20 cellular contexts compared by ENCODE assay signal in genomic region chr12:56154818-56155217, GRCh38. TPM values are rescaled to one million over a fixed set of nuclear protein-coding genes. Genes with fewer than 3 reads are reported as not detected.
A peak's percentile ranks its signal among the peaks of the same experiment; 100 is the strongest.
DNase-seq lines count a peak whose midpoint lies in the region; ATAC-seq, FAIRE-seq and TF ChIP-seq lines count a peak whose summit lies in the region.
"Had no signal": no experiment of that assay in that cellular context is flagged by ENCODE, and none has a peak within 500 bp of the region (broad histone marks: within the 10 kb centered on the region; RNA-seq: fewer than 3 reads in every experiment).

No MANE protein-coding gene starts in this region.

- peaks cover 32% of the 10 kb centered on the region for H3K79me2 ChIP-seq in HepG2 (ENCODE audit: insufficient read depth, low read length)

- H4K20me1 ChIP-seq in HepG2 (ENCODE audit: insufficient read depth, low read length) = peaks cover 8% of the 10 kb centered on the region; the same call in 1 of the 2 replicates

- peaks cover 51% of the 10 kb centered on the region for H3K4me1 ChIP-seq in HepG2 (ENCODE audit: insufficient read depth, low read length)
- peaks cover 4 to 41% (median 27%) of the 10 kb centered on the region in 12 donors for H3K4me1 ChIP-seq in heart left ventricle

- no peak for DNase-seq in activated naive CD4-positive, alpha-beta T cell treated with anti-CD3 and anti-CD28 coated beads, Interleukin-2, amount 10 ng/mL, durations not matched to agents 7 days and 5 days
- no peak for DNase-seq in activated naive CD4-positive, alpha-beta T cell treated with Interleukin-2 at 50 U/mL for 16 hours
- DNase-seq in T-cell = no peak
- DNase-seq in HepG2 (ENCODE audit: low spot score) = no peak
- no peak for DNase-seq in stimulated activated effector memory CD8-positive, alpha-beta T cell treated with anti-CD3 and anti-CD28 coated beads, Interleukin-12 subunit alpha, Interleukin-12 subunit beta, amount 100 ng/mL, for 72 hours (ENCODE audit: low spot score in 2 of 2)
- DNase-seq in NCI-H2029 treated with DMSO at 0.1 percent for 48 hours (lab: John Stamatoyannopoulos, UW) = no peak
- DNase-seq in activated gamma-delta T cell (lab: John Stamatoyannopoulos, UW) = no peak
- DNase-seq in heart left ventricle = no peak
- DNase-seq: activated CD4-positive, alpha-beta T cell treated with anti-CD3 and anti-CD28 coated beads, Interleukin-2, amount 50 U/mL, for 48 hours; activated T-cell treated with anti-CD3 and anti-CD28 coated beads, Interleukin-2, amount 50 U/mL, for 48 hours; DMS79 treated with DMSO at 0.1 percent for 48 hours; HFFc6; KBM-7; NCI-H1930; NCI-H446; nucleus accumbens; retina; SW 1271 had no signal

- H3K27ac Mint-ChIP-seq in activated naive CD4-positive, alpha-beta T cell treated with anti-CD3 and anti-CD28 coated beads, Interleukin-2, amount 10 ng/mL, durations not matched to agents 7 days and 5 days = no peak overlapping the region
- no peak overlapping the region for H3K27ac Mint-ChIP-seq in T-cell
- peak overlapping the region; percentile 98 for H3K27ac Mint-ChIP-seq in stimulated activated effector memory CD8-positive, alpha-beta T cell treated with anti-CD3 and anti-CD28 coated beads, Interleukin-12 subunit alpha, Interleukin-12 subunit beta, amount 100 ng/mL, for 72 hours

- H3K9me3 Mint-ChIP-seq in activated naive CD4-positive, alpha-beta T cell treated with anti-CD3 and anti-CD28 coated beads, Interleukin-2, amount 10 ng/mL, durations not matched to agents 7 days and 5 days = no peaks in the 10 kb centered on the region
- H3K9me3 Mint-ChIP-seq in T-cell = no peaks in the 10 kb centered on the region
- no peaks in the 10 kb centered on the region for H3K9me3 Mint-ChIP-seq in stimulated activated effector memory CD8-positive, alpha-beta T cell treated with anti-CD3 and anti-CD28 coated beads, Interleukin-12 subunit alpha, Interleukin-12 subunit beta, amount 100 ng/mL, for 72 hours

- peak overlapping the region; percentile 40 for H3K4me3 Mint-ChIP-seq in activated naive CD4-positive, alpha-beta T cell treated with anti-CD3 and anti-CD28 coated beads, Interleukin-2, amount 10 ng/mL, durations not matched to agents 7 days and 5 days
- peak overlapping the region in 2 of 3 donors; percentile 18 to 97 for H3K4me3 Mint-ChIP-seq in T-cell
- H3K4me3 Mint-ChIP-seq in stimulated activated effector memory CD8-positive, alpha-beta T cell treated with anti-CD3 and anti-CD28 coated beads, Interleukin-12 subunit alpha, Interleukin-12 subunit beta, amount 100 ng/mL, for 72 hours = no peak overlapping the region
- H3K4me3 Mint-ChIP-seq: HFFc6 had no signal

- BruUV-seq in HepG2 (replicated peaks; lab: Mats Ljungman, UMichigan) = no TSS peak

- TF ChIP-seq RAD21 in HepG2 (CRISPR knock-in tag; IDR thresholded peaks at IDR 0.05) = no peak

- no peak for TF ChIP-seq CTCF in HepG2 (CRISPR knock-in tag; IDR thresholded peaks at IDR 0.05)
- TF ChIP-seq CTCF in heart left ventricle (IDR thresholded peaks at IDR 0.05) = no peak

- H3K27me3 ChIP-seq in HepG2 (ENCODE audit: control insufficient read depth in 1 of 2, insufficient read depth in 2 of 2, low read length in 2 of 2) (no peaks in the 10 kb centered on the region; a peak in 1 of 5 replicates), heart left ventricle (no peaks in the 10 kb centered on the region)
- H3K27me3 ChIP-seq: gastroesophageal sphincter had no signal

- peaks cover 3 to 5% of the 10 kb centered on the region in 2 experiments for H3K36me3 ChIP-seq in HepG2 (replicated peaks in 1 of 2; ENCODE audit: control insufficient read depth in 1 of 2, insufficient read depth in 2 of 2, low read length in 2 of 2)
- peaks cover 0 to 10% (median 6%) of the 10 kb centered on the region in 9 donors for H3K36me3 ChIP-seq in heart left ventricle

- in situ Hi-C loops in HepG2 (cut with HindIII; ENCODE audit: extremely low pct_ligation_motif_present, low pct_unique_long_range_greater_than_20kb) = loop anchor here (5.0 kb wide), 1 partner anchor 33 kb away; no protein-coding TSS in a partner anchor

- no peak for FAIRE-seq in HepG2 (lab: Jason Lieb, UNC)

- no peak for TF ChIP-seq EP300 in HepG2 (IDR thresholded peaks at IDR 0.05; ENCODE audit: low read depth in 2 of 2, low read length in 2 of 2)
- TF ChIP-seq EP300 in HepG2 (CRISPR knock-in tag; IDR thresholded peaks at IDR 0.05; ENCODE audit: borderline replicate concordance) = no peak

- peaks cover 30% of the 10 kb centered on the region for H3K36me3 Mint-ChIP-seq in activated naive CD4-positive, alpha-beta T cell treated with anti-CD3 and anti-CD28 coated beads, Interleukin-2, amount 10 ng/mL, durations not matched to agents 7 days and 5 days
- H3K36me3 Mint-ChIP-seq in T-cell = peaks cover 16% of the 10 kb centered on the region
- peaks cover 82% of the 10 kb centered on the region for H3K36me3 Mint-ChIP-seq in stimulated activated effector memory CD8-positive, alpha-beta T cell treated with anti-CD3 and anti-CD28 coated beads, Interleukin-12 subunit alpha, Interleukin-12 subunit beta, amount 100 ng/mL, for 72 hours

- no peak for ATAC-seq in T-cell (replicated peaks in 1 of 4)
- ATAC-seq in HepG2 = no peak
- no peak for ATAC-seq in stimulated activated effector memory CD8-positive, alpha-beta T cell treated with anti-CD3 and anti-CD28 coated beads, Interleukin-12 subunit alpha, Interleukin-12 subunit beta, amount 100 ng/mL, for 72 hours
- no peak for ATAC-seq in heart left ventricle
- ATAC-seq: gastroesophageal sphincter, left colon had no signal

- H3K27me3 Mint-ChIP-seq in activated naive CD4-positive, alpha-beta T cell treated with anti-CD3 and anti-CD28 coated beads, Interleukin-2, amount 10 ng/mL, durations not matched to agents 7 days and 5 days = no peaks in the 10 kb centered on the region
- no peaks in the 10 kb centered on the region for H3K27me3 Mint-ChIP-seq in T-cell

- H3K9me3 ChIP-seq in HepG2 (ENCODE audit: low read length) (no peaks in the 10 kb centered on the region), heart left ventricle (no peaks in the 10 kb centered on the region)
- H3K9me3 ChIP-seq: gastroesophageal sphincter had no signal

- H3K4me3 ChIP-seq in HepG2 (replicated peaks in 1 of 3; ENCODE audit: insufficient read depth in 1 of 3, low read depth in 2 of 3, low read length in 3 of 3) (no peak overlapping the region), heart left ventricle (no peak overlapping the region)
- H3K4me3 ChIP-seq: gastroesophageal sphincter had no signal

- CTCF ChIA-PET in activated naive CD4-positive, alpha-beta T cell treated with anti-CD3 and anti-CD28 coated beads, Interleukin-2, amount 10 ng/mL, durations not matched to agents 7 days and 5 days (lab: Charles Lee) = interaction anchor here (1.7 to 1.9 kb wide), 2 partner anchors 29 to 35 kb away, joined by 6 to 8 read pairs; no protein-coding TSS in a partner anchor
- CTCF ChIA-PET in T-cell (lab: Charles Lee) = interaction anchor here in 1 of 2 donors (0.6 to 1.1 kb wide), 2 partner anchors 27 to 32 kb away, joined by 3 to 4 read pairs; partner anchors contain the start of gene ESYT1
- CTCF ChIA-PET in HepG2 (lab: Yijun Ruan, JAX; ENCODE audit: low intra/inter-chr PET ratio, low total read pairs) = no interaction called here

- intact Hi-C loops in HepG2 (cut with micrococcal nuclease; ENCODE audit: unreplicated experiment) = loop anchor here (5.0 kb wide), 1 partner anchor 37 kb away; no protein-coding TSS in a partner anchor
- intact Hi-C loops in heart left ventricle (cut with DNase I) = loop anchor here in 4 of 10 donors (5.0 kb wide), 2 partner anchors 33 to 38 kb away; partner anchors contain the start of genes RPL41 (in 3 of the 4) and ZC3H10 (in 3 of the 4)

- no peak overlapping the region for H3K9ac ChIP-seq in HepG2 (ENCODE audit: insufficient read depth, low read depth, low read length)

- POLR2A ChIA-PET in T-cell (lab: Charles Lee) (interaction anchor here in 1 of 2 donors (0.5 to 0.7 kb wide), 2 partner anchors 58 to 492 kb away, joined by 3 to 4 read pairs; no protein-coding TSS in a partner anchor), HepG2 (lab: Yijun Ruan, JAX) (interaction anchor here (0.8 to 2.3 kb wide), 7 partner anchors 27 to 67 kb away, joined by 3 to 17 read pairs (median 4); partner anchors contain the start of genes ESYT1, PA2G4, RNF41 and SMARCC2)

- no peak overlapping the region for H3K4me2 ChIP-seq in HepG2 (ENCODE audit: low read depth, low read length)

- 92% methylated on average over 5 of the region's 5 CpGs for whole genome bisulfite sequencing in HepG2 (ENCODE audit: low lambda C conversion rate)
- WGBS in heart left ventricle, 4 donors = 90 to 94% (median 93%) methylated on average over 5 of the region's 5 CpGs

- H3K27ac ChIP-seq in HepG2 (ENCODE audit: extremely low read length, insufficient read depth, low read length) (no peak overlapping the region), heart left ventricle (no peak overlapping the region)
- H3K27ac ChIP-seq: gastroesophageal sphincter had no signal

- H3K4me1 Mint-ChIP-seq in activated naive CD4-positive, alpha-beta T cell treated with anti-CD3 and anti-CD28 coated beads, Interleukin-2, amount 10 ng/mL, durations not matched to agents 7 days and 5 days = peaks cover 59% of the 10 kb centered on the region
- H3K4me1 Mint-ChIP-seq in T-cell = peaks cover 44 to 67% (median 60%) of the 10 kb centered on the region in 3 donors
- peaks cover 77% of the 10 kb centered on the region for H3K4me1 Mint-ChIP-seq in stimulated activated effector memory CD8-positive, alpha-beta T cell treated with anti-CD3 and anti-CD28 coated beads, Interleukin-12 subunit alpha, Interleukin-12 subunit beta, amount 100 ng/mL, for 72 hours

- TF ChIP-seq POLR2A in HepG2 (IDR thresholded peaks at IDR 0.05; ENCODE audit: insufficient read depth in 1 of 2, low read depth in 2 of 2, low read length in 2 of 2) (no peak), heart left ventricle (IDR thresholded peaks at IDR 0.05) (no peak)

- no peak overlapping the region for H2AFZ ChIP-seq in HepG2 (ENCODE audit: low read length)

RNA-seq across cellular contexts. Expression of gene MYL6B, which starts 2.4 kb away (rescaled TPM):
- total RNA-seq in T-cell (10 to 100 TPM in 1 of 5 donors, 1 to 10 TPM in 4; 5.9 to 12.4 (median 7.7) TPM), HepG2 (2016; rRNA removed; fragmentation: Illumina TruSeq; extraction: Trizol) (75.7 and 76.5 TPM in 2 replicates), heart left ventricle (10 to 100 TPM; 30.1 to 55.2 (median 41.1) TPM)
- total RNA-seq in HepG2 (2016; cell fraction: cytosol; rRNA removed; fragmentation: Illumina TruSeq; extraction: Trizol; ENCODE audit: low read depth) = 325 and 392 TPM in 2 replicates
- 64.5 and 75.8 TPM in 2 replicates for total RNA-seq in HepG2 (2016; cell fraction: insoluble cytoplasmic fraction; rRNA removed; fragmentation: Illumina TruSeq; extraction: Trizol)
- total RNA-seq in HepG2 (2016; cell fraction: membrane; rRNA removed; fragmentation: Illumina TruSeq; extraction: Trizol) = 194 and 230 TPM in 2 replicates
- 25.1 and 31.8 TPM in 2 replicates for total RNA-seq in HepG2 (2016; cell fraction: nucleus; rRNA removed; fragmentation: Illumina TruSeq; extraction: Trizol)
- polyA plus RNA-seq in HepG2 (2011; rRNA removed) (81.4 and 88.7 TPM in 2 replicates), heart left ventricle (10 to 100 TPM; 27.5 to 65.9 TPM)
- polyA plus RNA-seq in HepG2 (2011; cell fraction: cytosol; rRNA removed) = 101 and 116 TPM in 2 replicates
- 53.0 and 71.7 TPM in 2 replicates for polyA plus RNA-seq in HepG2 (2011; cell fraction: nucleus; rRNA removed)
- polyA plus RNA-seq in HepG2 (2012) = 71.1 and 77.9 TPM in 2 replicates
- polyA plus RNA-seq in HepG2 (2016; cell fraction: cytosol; fragmentation: Illumina TruSeq; extraction: Trizol; ENCODE audit: low read depth) = 374 and 492 TPM in 2 replicates
- polyA plus RNA-seq in HepG2 (2016; cell fraction: insoluble cytoplasmic fraction; fragmentation: Illumina TruSeq; extraction: Trizol; ENCODE audit: low read depth) = 78.1 and 85.3 TPM in 2 replicates
- 220 and 254 TPM in 2 replicates for polyA plus RNA-seq in HepG2 (2016; cell fraction: membrane; fragmentation: Illumina TruSeq; extraction: Trizol; ENCODE audit: low read depth)
- polyA plus RNA-seq in HepG2 (2016; cell fraction: nucleus; fragmentation: Illumina TruSeq; extraction: Trizol; ENCODE audit: insufficient read depth, low read depth) = 77.1 and 86.6 TPM in 2 replicates
- polyA minus RNA-seq in HepG2 (2011; rRNA and poly(A)+ RNA removed; ENCODE audit: low replicate concordance) = 23.8 and 38.6 TPM in 2 replicates
- 16.8 and 20.3 TPM in 2 replicates for polyA minus RNA-seq in HepG2 (2011; cell fraction: cytosol; rRNA and poly(A)+ RNA removed)
- polyA minus RNA-seq in HepG2 (2011; cell fraction: nucleus; rRNA and poly(A)+ RNA removed) = 14.3 and 20.6 TPM in 2 replicates

RNA-seq across cellular contexts. Expression of gene MYL6, which starts 3.3 kb away (rescaled TPM):
- 100 to 1,000 TPM; 506 to 663 (median 569) TPM for total RNA-seq in T-cell
- total RNA-seq in HepG2 (2016; rRNA removed; fragmentation: Illumina TruSeq; extraction: Trizol) = 1,192 and 1,778 TPM in 2 replicates
- 428 and 482 TPM in 2 replicates for total RNA-seq in HepG2 (2016; cell fraction: cytosol; rRNA removed; fragmentation: Illumina TruSeq; extraction: Trizol; ENCODE audit: low read depth)
- total RNA-seq in HepG2 (2016; cell fraction: insoluble cytoplasmic fraction; rRNA removed; fragmentation: Illumina TruSeq; extraction: Trizol) = 1,256 and 1,894 TPM in 2 replicates
- 384 and 408 TPM in 2 replicates for total RNA-seq in HepG2 (2016; cell fraction: membrane; rRNA removed; fragmentation: Illumina TruSeq; extraction: Trizol)
- 421 and 427 TPM in 2 replicates for total RNA-seq in HepG2 (2016; cell fraction: nucleus; rRNA removed; fragmentation: Illumina TruSeq; extraction: Trizol)
- 983 and 1,127 TPM in 2 replicates for polyA plus RNA-seq in HepG2 (2011; rRNA removed)
- 1,443 and 1,577 TPM in 2 replicates for polyA plus RNA-seq in HepG2 (2011; cell fraction: cytosol; rRNA removed)
- 447 and 559 TPM in 2 replicates for polyA plus RNA-seq in HepG2 (2011; cell fraction: nucleus; rRNA removed)
- 597 and 749 TPM in 2 replicates for polyA plus RNA-seq in HepG2 (2012)
- 405 and 433 TPM in 2 replicates for polyA plus RNA-seq in HepG2 (2016; cell fraction: cytosol; fragmentation: Illumina TruSeq; extraction: Trizol; ENCODE audit: low read depth)
- polyA plus RNA-seq in HepG2 (2016; cell fraction: insoluble cytoplasmic fraction; fragmentation: Illumina TruSeq; extraction: Trizol; ENCODE audit: low read depth) = 1,500 and 1,664 TPM in 2 replicates
- 283 and 315 TPM in 2 replicates for polyA plus RNA-seq in HepG2 (2016; cell fraction: membrane; fragmentation: Illumina TruSeq; extraction: Trizol; ENCODE audit: low read depth)
- 579 and 630 TPM in 2 replicates for polyA plus RNA-seq in HepG2 (2016; cell fraction: nucleus; fragmentation: Illumina TruSeq; extraction: Trizol; ENCODE audit: insufficient read depth, low read depth)
- 230 and 730 TPM in 2 replicates for polyA minus RNA-seq in HepG2 (2011; rRNA and poly(A)+ RNA removed; ENCODE audit: low replicate concordance)
- 135 and 172 TPM in 2 replicates for polyA minus RNA-seq in HepG2 (2011; cell fraction: cytosol; rRNA and poly(A)+ RNA removed)
- polyA minus RNA-seq in HepG2 (2011; cell fraction: nucleus; rRNA and poly(A)+ RNA removed) = 220 and 358 TPM in 2 replicates
- 100 to 1,000 TPM; 355 to 949 (median 613) TPM for total RNA-seq in heart left ventricle
- 1,000 to 10,000 TPM in 1 of 2 donors, 100 to 1,000 TPM in 1; 745 to 1,383 TPM for polyA plus RNA-seq in heart left ventricle

RNA-seq across cellular contexts. Expression of gene ESYT1, which starts 26.8 kb away (rescaled TPM):
- 100 to 1,000 TPM; 181 to 298 (median 276) TPM for total RNA-seq in T-cell
- 30.1 and 66.9 TPM in 2 replicates for total RNA-seq in HepG2 (2016; rRNA removed; fragmentation: Illumina TruSeq; extraction: Trizol)
- 6.1 and 7.8 TPM in 2 replicates for total RNA-seq in HepG2 (2016; cell fraction: cytosol; rRNA removed; fragmentation: Illumina TruSeq; extraction: Trizol; ENCODE audit: low read depth)
- total RNA-seq in HepG2 (2016; cell fraction: insoluble cytoplasmic fraction; rRNA removed; fragmentation: Illumina TruSeq; extraction: Trizol) = 27.6 and 70.9 TPM in 2 replicates
- 12.4 and 14.5 TPM in 2 replicates for total RNA-seq in HepG2 (2016; cell fraction: membrane; rRNA removed; fragmentation: Illumina TruSeq; extraction: Trizol)
- total RNA-seq in HepG2 (2016; cell fraction: nucleus; rRNA removed; fragmentation: Illumina TruSeq; extraction: Trizol) = 74.2 and 79.4 TPM in 2 replicates
- 71.0 and 80.1 TPM in 2 replicates for polyA plus RNA-seq in HepG2 (2011; rRNA removed)
- polyA plus RNA-seq in HepG2 (2011; cell fraction: cytosol; rRNA removed) = 65.6 and 71.7 TPM in 2 replicates
- 144 and 146 TPM in 2 replicates for polyA plus RNA-seq in HepG2 (2011; cell fraction: nucleus; rRNA removed)
- polyA plus RNA-seq in HepG2 (2012) = 27.6 and 29.6 TPM in 2 replicates
- polyA plus RNA-seq in HepG2 (2016; cell fraction: cytosol; fragmentation: Illumina TruSeq; extraction: Trizol; ENCODE audit: low read depth) = 4.5 and 6.5 TPM in 2 replicates
- polyA plus RNA-seq in HepG2 (2016; cell fraction: insoluble cytoplasmic fraction; fragmentation: Illumina TruSeq; extraction: Trizol; ENCODE audit: low read depth) = 22.5 and 29.6 TPM in 2 replicates
- polyA plus RNA-seq in HepG2 (2016; cell fraction: membrane; fragmentation: Illumina TruSeq; extraction: Trizol; ENCODE audit: low read depth) = 9.2 and 9.6 TPM in 2 replicates
- 105 and 109 TPM in 2 replicates for polyA plus RNA-seq in HepG2 (2016; cell fraction: nucleus; fragmentation: Illumina TruSeq; extraction: Trizol; ENCODE audit: insufficient read depth, low read depth)
- 191 and 267 TPM in 2 replicates for polyA minus RNA-seq in HepG2 (2011; rRNA and poly(A)+ RNA removed; ENCODE audit: low replicate concordance)
- polyA minus RNA-seq in HepG2 (2011; cell fraction: cytosol; rRNA and poly(A)+ RNA removed) = 75.6 and 84.1 TPM in 2 replicates
- 47.8 and 73.0 TPM in 2 replicates for polyA minus RNA-seq in HepG2 (2011; cell fraction: nucleus; rRNA and poly(A)+ RNA removed)
- 10 to 100 TPM; 26.8 to 81.1 (median 43.4) TPM for total RNA-seq in heart left ventricle
- 10 to 100 TPM; 17.0 to 67.3 TPM for polyA plus RNA-seq in heart left ventricle

RNA-seq across cellular contexts. Expression of gene SMARCC2, which starts 34.5 kb away (rescaled TPM):
- total RNA-seq in T-cell = 100 to 1,000 TPM; 135 to 160 (median 159) TPM
- total RNA-seq in HepG2 (2016; rRNA removed; fragmentation: Illumina TruSeq; extraction: Trizol) = 13.1 and 21.3 TPM in 2 replicates
- total RNA-seq in HepG2 (2016; cell fraction: cytosol; rRNA removed; fragmentation: Illumina TruSeq; extraction: Trizol; ENCODE audit: low read depth) = 7.8 and 8.7 TPM in 2 replicates
- total RNA-seq in HepG2 (2016; cell fraction: insoluble cytoplasmic fraction; rRNA removed; fragmentation: Illumina TruSeq; extraction: Trizol) = 13.2 and 20.4 TPM in 2 replicates
- total RNA-seq in HepG2 (2016; cell fraction: membrane; rRNA removed; fragmentation: Illumina TruSeq; extraction: Trizol) = 6.4 and 7.1 TPM in 2 replicates
- total RNA-seq in HepG2 (2016; cell fraction: nucleus; rRNA removed; fragmentation: Illumina TruSeq; extraction: Trizol) = 34.5 and 38.1 TPM in 2 replicates
- 21.0 and 24.1 TPM in 2 replicates for polyA plus RNA-seq in HepG2 (2011; rRNA removed)
- polyA plus RNA-seq in HepG2 (2011; cell fraction: cytosol; rRNA removed) = 6.4 and 7.0 TPM in 2 replicates
- 89.5 and 95.6 TPM in 2 replicates for polyA plus RNA-seq in HepG2 (2011; cell fraction: nucleus; rRNA removed)
- 18.5 and 25.0 TPM in 2 replicates for polyA plus RNA-seq in HepG2 (2012)
- polyA plus RNA-seq in HepG2 (2016; cell fraction: cytosol; fragmentation: Illumina TruSeq; extraction: Trizol; ENCODE audit: low read depth) = 1.0 and 1.5 TPM in 2 replicates
- 11.3 and 14.8 TPM in 2 replicates for polyA plus RNA-seq in HepG2 (2016; cell fraction: insoluble cytoplasmic fraction; fragmentation: Illumina TruSeq; extraction: Trizol; ENCODE audit: low read depth)
- polyA plus RNA-seq in HepG2 (2016; cell fraction: membrane; fragmentation: Illumina TruSeq; extraction: Trizol; ENCODE audit: low read depth) = 3.5 and 3.7 TPM in 2 replicates
- 65.5 and 70.0 TPM in 2 replicates for polyA plus RNA-seq in HepG2 (2016; cell fraction: nucleus; fragmentation: Illumina TruSeq; extraction: Trizol; ENCODE audit: insufficient read depth, low read depth)
- 32.0 and 82.6 TPM in 2 replicates for polyA minus RNA-seq in HepG2 (2011; rRNA and poly(A)+ RNA removed; ENCODE audit: low replicate concordance)
- polyA minus RNA-seq in HepG2 (2011; cell fraction: cytosol; rRNA and poly(A)+ RNA removed) = 17.5 and 19.3 TPM in 2 replicates
- polyA minus RNA-seq in HepG2 (2011; cell fraction: nucleus; rRNA and poly(A)+ RNA removed) = 62.1 and 93.5 TPM in 2 replicates
- total RNA-seq in heart left ventricle = 10 to 100 TPM; 48.6 to 83.5 (median 66.2) TPM
- 10 to 100 TPM; 21.4 to 27.6 TPM for polyA plus RNA-seq in heart left ventricle

RNA-seq across cellular contexts. Expression of gene ZC3H10, which starts 36.8 kb away (rescaled TPM):
- 10 to 100 TPM in 3 of 5 donors, 1 to 10 TPM in 2; 8.4 to 15.1 (median 11.4) TPM for total RNA-seq in T-cell
- 1.9 and 2.3 TPM in 2 replicates for total RNA-seq in HepG2 (2016; rRNA removed; fragmentation: Illumina TruSeq; extraction: Trizol)
- total RNA-seq in HepG2 (2016; cell fraction: cytosol; rRNA removed; fragmentation: Illumina TruSeq; extraction: Trizol; ENCODE audit: low read depth) = 3.2 and 3.7 TPM in 2 replicates
- 1.6 and 2.5 TPM in 2 replicates for total RNA-seq in HepG2 (2016; cell fraction: insoluble cytoplasmic fraction; rRNA removed; fragmentation: Illumina TruSeq; extraction: Trizol)
- 2.0 and 3.1 TPM in 2 replicates for total RNA-seq in HepG2 (2016; cell fraction: membrane; rRNA removed; fragmentation: Illumina TruSeq; extraction: Trizol)
- 2.9 and 4.3 TPM in 2 replicates for total RNA-seq in HepG2 (2016; cell fraction: nucleus; rRNA removed; fragmentation: Illumina TruSeq; extraction: Trizol)
- polyA plus RNA-seq in HepG2 (2011; rRNA removed) = 0.70 and 0.98 TPM in 2 replicates
- 0.58 and 0.59 TPM in 2 replicates for polyA plus RNA-seq in HepG2 (2011; cell fraction: cytosol; rRNA removed)
- 2.0 and 2.3 TPM in 2 replicates for polyA plus RNA-seq in HepG2 (2011; cell fraction: nucleus; rRNA removed)
- 0.99 and 1.0 TPM in 2 replicates for polyA plus RNA-seq in HepG2 (2012)
- polyA plus RNA-seq in HepG2 (2016; cell fraction: cytosol; fragmentation: Illumina TruSeq; extraction: Trizol; ENCODE audit: low read depth) = 0.17 and 0.23 TPM in 2 replicates
- 1.2 and 1.5 TPM in 2 replicates for polyA plus RNA-seq in HepG2 (2016; cell fraction: insoluble cytoplasmic fraction; fragmentation: Illumina TruSeq; extraction: Trizol; ENCODE audit: low read depth)
- 0.38 and 0.55 TPM in 2 replicates for polyA plus RNA-seq in HepG2 (2016; cell fraction: membrane; fragmentation: Illumina TruSeq; extraction: Trizol; ENCODE audit: low read depth)
- polyA plus RNA-seq in HepG2 (2016; cell fraction: nucleus; fragmentation: Illumina TruSeq; extraction: Trizol; ENCODE audit: insufficient read depth, low read depth) = 2.3 and 2.8 TPM in 2 replicates
- 5.6 and 16.3 TPM in 2 replicates for polyA minus RNA-seq in HepG2 (2011; rRNA and poly(A)+ RNA removed; ENCODE audit: low replicate concordance)
- polyA minus RNA-seq in HepG2 (2011; cell fraction: cytosol; rRNA and poly(A)+ RNA removed) = 1.8 and 2.6 TPM in 2 replicates
- polyA minus RNA-seq in HepG2 (2011; cell fraction: nucleus; rRNA and poly(A)+ RNA removed) = 8.6 and 8.8 TPM in 2 replicates
- total RNA-seq in heart left ventricle = 1 to 10 TPM; 2.7 to 6.4 (median 4.9) TPM
- polyA plus RNA-seq in heart left ventricle = 1 to 10 TPM; 3.5 to 3.9 TPM
